8 cellular contexts compared by ENCODE assay signal in the genomic region with DNA sequence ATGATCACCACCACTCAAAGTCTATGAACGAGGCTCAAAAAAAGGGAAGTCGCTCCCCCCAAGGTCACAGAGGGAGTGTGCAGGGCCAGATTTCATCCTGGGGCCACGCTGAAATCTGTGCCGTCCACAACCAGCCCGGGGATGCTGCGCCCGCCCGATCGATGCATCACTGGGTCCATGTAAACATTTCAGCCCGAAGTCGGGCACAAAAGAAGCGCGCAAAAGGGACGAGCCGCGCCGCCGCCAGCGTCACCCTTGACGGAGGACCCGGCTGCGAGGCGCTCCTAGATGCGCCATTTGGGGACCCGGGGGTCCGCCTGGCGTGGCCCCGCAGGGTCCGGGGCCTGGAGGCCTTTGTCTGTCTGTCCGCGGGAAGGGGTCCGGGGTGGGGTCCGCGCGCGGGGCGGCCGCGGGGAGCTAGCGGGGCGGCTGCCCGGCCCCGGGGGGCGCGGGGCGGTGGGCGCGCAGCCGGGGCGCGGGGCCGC. TPM values are rescaled to one million over a fixed set of nuclear protein-coding genes. Genes with fewer than 3 reads are reported as not detected.
DNase-seq lines count a peak whose midpoint lies in the region; ATAC-seq and TF ChIP-seq lines count a peak whose summit lies in the region.

No MANE protein-coding gene starts in this region.

- H3K27ac ChIP-seq in HUES48 (ENCODE audit: low read depth, low read length), result peak overlapping the region; percentile 70
- peak overlapping the region; percentile 62 to 70 for H3K27ac ChIP-seq in left lung

- peaks cover 30% of the 10 kb centered on the region for H3K36me3 ChIP-seq in HUES48 (ENCODE audit: control insufficient read depth, insufficient read depth, low read length)
- peaks cover 0 to 17% of the 10 kb centered on the region in 2 donors for H3K36me3 ChIP-seq in left lung

- peak overlapping the region; percentile 90 for H3K27ac Mint-ChIP-seq in activated B cell treated with CpG ODN at 0.5 μM for 24 hours

- H3K4me1 Mint-ChIP-seq in activated B cell treated with CpG ODN at 0.5 μM for 24 hours, result peaks cover 29% of the 10 kb centered on the region

- H3K4me3 Mint-ChIP-seq in activated B cell treated with CpG ODN at 0.5 μM for 24 hours, result peak overlapping the region; percentile 93

- peaks cover 3% of the 10 kb centered on the region; the same call in 1 of the 2 replicates for H3K27me3 ChIP-seq in HUES48 (ENCODE audit: control insufficient read depth, insufficient read depth, low read length)
- peaks cover 0 to 10% of the 10 kb centered on the region in 2 donors for H3K27me3 ChIP-seq in left lung

- ATAC-seq in GM21526 (IDR thresholded peaks at IDR 0.05; ENCODE audit: low FRiP score, unreplicated experiment) (peak; percentile 42), activated B cell treated with CpG ODN at 0.5 μM for 24 hours (ENCODE audit: low read depth) (peak; percentile 27), left lung (peak; percentile 6)

- H3K9me3 ChIP-seq in HUES48 (ENCODE audit: control insufficient read depth, insufficient read depth, low read length), result no peaks in the 10 kb centered on the region
- H3K9me3 ChIP-seq in left lung, result no peaks in the 10 kb centered on the region

- peaks cover 6% of the 10 kb centered on the region; the same call in 1 of the 2 replicates for H3K4me1 ChIP-seq in HUES48 (ENCODE audit: control insufficient read depth, insufficient read depth, low read length)
- peaks cover 5 to 16% of the 10 kb centered on the region in 2 donors for H3K4me1 ChIP-seq in left lung

- H3K4me3 ChIP-seq in HUES48 (ENCODE audit: low read depth, low read length) (peak overlapping the region; percentile 99), choroid plexus epithelial cell (ENCODE audit: low read depth, low read length) (peak overlapping the region; percentile 99), left lung (peak overlapping the region; percentile 46 to 77)

- H3K27me3 Mint-ChIP-seq in activated B cell treated with CpG ODN at 0.5 μM for 24 hours, result no peaks in the 10 kb centered on the region

- peak overlapping the region; percentile 92 for H3K9ac ChIP-seq in HUES48 (ENCODE audit: low read depth, low read length)

- intact Hi-C loops in activated B cell treated with CpG ODN at 0.5 μM for 24 hours (cut with micrococcal nuclease), result loop anchor here (1.0 to 10.0 kb wide), 4 partner anchors 279 to 1185 kb away; partner anchors contain the start of genes FBXW8, RNFT2, SPRING1 and SUDS3
- intact Hi-C loops in left lung (cut with DNase I), result no loop called here

- H3K36me3 Mint-ChIP-seq in activated B cell treated with CpG ODN at 0.5 μM for 24 hours (ENCODE audit: low read depth), result peaks cover 29% of the 10 kb centered on the region

- CTCF ChIA-PET in activated B cell treated with CpG ODN at 0.5 μM for 24 hours (lab: Charles Lee), result no interaction called here

- TF ChIP-seq CTCF in activated B cell treated with CpG ODN at 0.5 μM for 24 hours (IDR thresholded peaks at IDR 0.05) (no peak), choroid plexus epithelial cell (conservative IDR thresholded peaks at IDR 0.05; ENCODE audit: low read depth, low read length) (no peak), left lung (IDR thresholded peaks at IDR 0.05) (no peak)

- H3K9me3 Mint-ChIP-seq in activated B cell treated with CpG ODN at 0.5 μM for 24 hours, result no peaks in the 10 kb centered on the region

- DNase-seq in ELR (ENCODE audit: low read depth) (peak; percentile 71), activated B cell treated with CpG ODN at 0.5 μM for 24 hours (peak; percentile 46), choroid plexus epithelial cell (ENCODE audit: low read depth) (peak; percentile 27), left lung (peak; percentile 45 to 82), KG1 (lab: John Stamatoyannopoulos, UW) (no peak)
- DNase-seq in stimulated activated CD4-positive, alpha-beta T cell treated with anti-CD3 and anti-CD28 coated beads, Interleukin-4, amount 100 ng/mL, for 1 hour, result peak; percentile 32

- POLR2A ChIA-PET in activated B cell treated with CpG ODN at 0.5 μM for 24 hours (lab: Charles Lee), result interaction anchor here (0.5 to 1.8 kb wide), 2 partner anchors 47 to 371 kb away, joined by 5 to 7 read pairs; no protein-coding TSS in a partner anchor

RNA-seq across cellular contexts. Expression of gene FBXO21, which starts 0.5 kb away (rescaled TPM):
- total RNA-seq in activated B cell treated with CpG ODN at 0.5 μM for 24 hours (35.9 and 41.5 TPM in 2 replicates), left lung (10 to 100 TPM; 31.3 to 39.1 TPM)
